ENCODE assay signal across 26 cellular contexts in the genomic region with DNA sequence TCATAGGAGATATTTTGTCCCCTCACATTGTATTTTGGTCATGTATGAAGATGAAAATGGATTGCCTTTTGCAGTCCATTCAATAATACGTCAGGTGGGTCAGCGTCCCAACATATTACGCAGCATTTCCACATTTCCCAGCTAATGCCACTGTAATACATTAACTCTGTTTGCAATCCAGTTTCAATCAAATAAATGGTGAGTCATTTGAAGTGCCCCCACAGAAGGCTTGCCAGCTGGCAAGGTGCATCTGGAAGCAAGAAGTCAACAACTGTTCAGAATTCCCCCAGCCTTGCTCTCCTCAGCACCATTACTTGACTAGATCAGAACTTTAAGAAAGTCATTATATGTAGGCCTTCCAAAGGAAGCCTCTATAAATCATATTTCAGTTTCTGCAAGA.
"Had no signal": no experiment of that assay in that cellular context is flagged by ENCODE, and none has a peak within 500 bp of the region (broad histone marks: within the 10 kb centered on the region; RNA-seq: fewer than 3 reads in every experiment).

No MANE protein-coding gene starts in this region.

- H3K27ac ChIP-seq: adrenal gland, body of pancreas, epithelial cell of prostate, gastrocnemius medialis, parathyroid adenoma, spleen, testis, WERI-Rb-1 had no signal

- H3K36me3 Mint-ChIP-seq: activated naive CD8-positive, alpha-beta T cell treated with anti-CD3 and anti-CD28 coated beads for 36 hours; naive B cell had no signal

- H3K9me3 ChIP-seq: adrenal gland, body of pancreas, gastrocnemius medialis, spleen, testis had no signal

- H3K27me3 ChIP-seq: body of pancreas, gastrocnemius medialis, testis had no signal

- H3K4me1 ChIP-seq: adrenal gland, body of pancreas, gastrocnemius medialis, parathyroid adenoma, spleen, testis had no signal

- H3K27ac Mint-ChIP-seq: activated naive CD4-positive, alpha-beta T cell treated with anti-CD3 and anti-CD28 coated beads for 36 hours; activated naive CD8-positive, alpha-beta T cell treated with anti-CD3 and anti-CD28 coated beads for 36 hours; naive B cell had no signal

- H3K36me3 ChIP-seq: adrenal gland, gastrocnemius medialis, spleen, WERI-Rb-1 had no signal

- DNase-seq: activated CD4-positive, alpha-beta T cell treated with anti-CD3 and anti-CD28 coated beads for 48 hours; activated CD4-positive, alpha-beta T cell treated with anti-CD3 and anti-CD28 coated beads, Interleukin-2, amount 50 U/mL, for 48 hours; activated CD8-positive, alpha-beta memory T cell treated with anti-CD3 and anti-CD28 coated beads for 24 hours; activated effector memory CD4-positive, alpha-beta T cell treated with Interleukin-2 at 50 U/mL for 16 hours; activated naive CD4-positive, alpha-beta T cell treated with anti-CD3 and anti-CD28 coated beads for 36 hours; activated naive CD8-positive, alpha-beta T cell treated with anti-CD3 and anti-CD28 coated beads for 36 hours; adrenal gland; aorta; body of pancreas; effector CD8-positive, alpha-beta T cell; gastrocnemius medialis; glutamatergic neuron; mammary epithelial cell; naive B cell; nucleus accumbens; right cardiac atrium; spleen; stimulated activated naive CD8-positive, alpha-beta T cell treated with anti-CD3 and anti-CD28 coated beads, Interleukin-15, Interleukin-2, amounts not matched to agents 100 U/mL and 50 U/mL, for 24 hours; T-helper 1 cell; testis; trophoblast cell; WERI-Rb-1 had no signal

- H2AFZ ChIP-seq: parathyroid adenoma had no signal

- ATAC-seq: activated CD4-positive, CD25-positive, alpha-beta regulatory T cell treated with anti-CD3 and anti-CD28 coated beads, Interleukin-2, amount 50 U/mL, for 24 hours; body of pancreas; gastrocnemius medialis; right cardiac atrium; stimulated activated naive CD8-positive, alpha-beta T cell treated with anti-CD3 and anti-CD28 coated beads, Interleukin-15, Interleukin-2, amounts not matched to agents 100 U/mL and 50 U/mL, for 24 hours had no signal

- H3K79me2 ChIP-seq: parathyroid adenoma had no signal

- H3K9me3 Mint-ChIP-seq: activated naive CD4-positive, alpha-beta T cell treated with anti-CD3 and anti-CD28 coated beads for 36 hours; activated naive CD8-positive, alpha-beta T cell treated with anti-CD3 and anti-CD28 coated beads for 36 hours; neural crest cell had no signal

- H3K4me3 Mint-ChIP-seq: activated naive CD4-positive, alpha-beta T cell treated with anti-CD3 and anti-CD28 coated beads for 36 hours; activated naive CD8-positive, alpha-beta T cell treated with anti-CD3 and anti-CD28 coated beads for 36 hours; naive B cell; neural crest cell had no signal

- H3K4me3 ChIP-seq: adrenal gland, body of pancreas, gastrocnemius medialis, spleen, testis had no signal

- H3K4me1 Mint-ChIP-seq: activated naive CD8-positive, alpha-beta T cell treated with anti-CD3 and anti-CD28 coated beads for 36 hours; naive B cell; neural crest cell had no signal

- H3K9ac ChIP-seq: parathyroid adenoma had no signal
